Comparison of ENCODE assay signal across 18 cellular contexts in the genomic region with DNA sequence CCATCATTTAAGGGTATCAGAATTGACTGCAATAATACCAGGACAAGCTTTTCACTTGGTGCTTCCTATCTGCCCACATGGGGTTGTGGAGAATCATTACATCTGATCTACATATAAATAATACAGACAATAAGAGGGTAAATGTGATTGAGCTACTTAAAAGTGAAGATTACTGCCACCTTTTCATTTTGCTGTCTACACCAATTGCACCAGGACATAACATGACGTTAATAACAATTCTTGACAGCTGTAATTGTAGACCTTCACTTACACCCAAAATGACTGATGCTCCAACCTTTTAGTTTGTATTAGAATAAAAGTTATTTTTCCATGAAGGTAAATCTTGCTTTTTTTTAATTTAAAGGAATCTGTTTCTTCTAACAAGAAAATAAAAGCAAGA.
"Had no signal": no experiment of that assay in that cellular context is flagged by ENCODE, and none has a peak within 500 bp of the region (broad histone marks: within the 10 kb centered on the region; RNA-seq: fewer than 3 reads in every experiment).

No MANE protein-coding gene starts in this region.

- DNase-seq: KBM-7, MV-4-11, NCI-H1048, NCI-H1105, NCI-H146, NCI-H1694 treated with DMSO at 0.1 percent for 48 hours, NCI-H1930, NCI-H2081, NCI-H2107, NCI-H345, NCI-H446 treated with DMSO at 0.1 percent for 48 hours, NCI-H510A treated with DMSO at 0.1 percent for 48 hours, NCI-H526, NCI-H748 treated with DMSO at 0.1 percent for 48 hours, SHP77, SK-N-SH had no signal

- H3K9me3 ChIP-seq: SK-N-SH had no signal

- ATAC-seq: Panc1 had no signal

- H3K27ac ChIP-seq: RWPE1 had no signal
